8 cellular contexts compared by ENCODE assay signal in genomic region chr18:79678665-79679551, GRCh38.
A peak's percentile ranks its signal among the peaks of the same experiment; 100 is the strongest.
DNase-seq lines count a peak whose midpoint lies in the region; ATAC-seq and TF ChIP-seq lines count a peak whose summit lies in the region.

No MANE protein-coding gene starts in this region.

- H3K27me3 ChIP-seq in neutrophil: no peaks in the 10 kb centered on the region

- H3K9me3 ChIP-seq in SK-N-MC (ENCODE audit: low read depth, low read length): no peaks in the 10 kb centered on the region
- H3K9me3 ChIP-seq in neutrophil: no peaks in the 10 kb centered on the region

- H3K9me3 Mint-ChIP-seq in activated naive CD4-positive, alpha-beta T cell treated with anti-CD3 and anti-CD28 coated beads, Interleukin-2, amount 50 U/mL, for 24 hours: no peaks in the 10 kb centered on the region

- H3K27ac Mint-ChIP-seq in activated naive CD4-positive, alpha-beta T cell treated with anti-CD3 and anti-CD28 coated beads, Interleukin-2, amount 50 U/mL, for 24 hours: peak overlapping the region; percentile 97

- H3K27me3 Mint-ChIP-seq in activated naive CD4-positive, alpha-beta T cell treated with anti-CD3 and anti-CD28 coated beads, Interleukin-2, amount 50 U/mL, for 24 hours: no peaks in the 10 kb centered on the region

- H3K4me1 Mint-ChIP-seq in activated naive CD4-positive, alpha-beta T cell treated with anti-CD3 and anti-CD28 coated beads, Interleukin-2, amount 50 U/mL, for 24 hours: peaks cover 42% of the 10 kb centered on the region

- no peak for TF ChIP-seq CTCF in neutrophil (IDR thresholded peaks at IDR 0.05)

- peak overlapping the region; percentile 86 for H3K4me3 Mint-ChIP-seq in activated naive CD4-positive, alpha-beta T cell treated with anti-CD3 and anti-CD28 coated beads, Interleukin-2, amount 50 U/mL, for 24 hours

- peaks cover 46 to 47% of the 10 kb centered on the region in 2 experiments for H3K4me1 ChIP-seq in neutrophil (ENCODE audit: control insufficient read depth in 1 of 2, insufficient read depth in 1 of 2, low read depth in 1 of 2, low read length in 1 of 2)

- peak overlapping the region; percentile 96 for H3K27ac ChIP-seq in SK-N-MC
- peak overlapping the region; percentile 96 for H3K27ac ChIP-seq in neutrophil
- H3K27ac ChIP-seq in substantia nigra (ENCODE audit: low read depth, low read length, poor library complexity, severe bottlenecking): peak overlapping the region; percentile 98

- H3K36me3 ChIP-seq in SK-N-MC (ENCODE audit: insufficient read depth, low read length): no peaks in the 10 kb centered on the region; the same call in 1 of the 2 replicates
- H3K36me3 ChIP-seq in neutrophil: no peaks in the 10 kb centered on the region

- peak; percentile 93 for ATAC-seq in HG02588 (IDR thresholded peaks at IDR 0.05; ENCODE audit: unreplicated experiment)

- H3K4me3 ChIP-seq in GM08714 (ENCODE audit: low read length): peak overlapping the region; percentile 81
- H3K4me3 ChIP-seq in SK-N-MC: peak overlapping the region; percentile 88
- H3K4me3 ChIP-seq in neutrophil (ENCODE audit: low read depth in 1 of 2, low read length in 1 of 2): peak overlapping the region; percentile 96

- H3K9ac ChIP-seq in SK-N-MC (ENCODE audit: insufficient read length): peak overlapping the region; percentile 93

- peaks cover 9% of the 10 kb centered on the region for H3K36me3 Mint-ChIP-seq in activated naive CD4-positive, alpha-beta T cell treated with anti-CD3 and anti-CD28 coated beads, Interleukin-2, amount 50 U/mL, for 24 hours

- DNase-seq in NCI-H1048 (lab: John Stamatoyannopoulos, UW) (peak; percentile 93), SK-N-MC (ENCODE audit: low read depth, low spot score) (peak; percentile 91), germinal center (ENCODE audit: low spot score) (peak; percentile 97), substantia nigra (lab: John Stamatoyannopoulos, UW) (peak; percentile 93 to 100 (median 99))

Comparison
In these comparisons a context has a peak if more than half of its experiments do, and no peak if none do; other contexts are left out.
1. Peak in every context shown above with its lines: DNase-seq, ATAC-seq, H3K4me3 ChIP-seq and H3K27ac ChIP-seq.